Comparison of ENCODE assay signal across 9 cellular contexts in the genomic region with DNA sequence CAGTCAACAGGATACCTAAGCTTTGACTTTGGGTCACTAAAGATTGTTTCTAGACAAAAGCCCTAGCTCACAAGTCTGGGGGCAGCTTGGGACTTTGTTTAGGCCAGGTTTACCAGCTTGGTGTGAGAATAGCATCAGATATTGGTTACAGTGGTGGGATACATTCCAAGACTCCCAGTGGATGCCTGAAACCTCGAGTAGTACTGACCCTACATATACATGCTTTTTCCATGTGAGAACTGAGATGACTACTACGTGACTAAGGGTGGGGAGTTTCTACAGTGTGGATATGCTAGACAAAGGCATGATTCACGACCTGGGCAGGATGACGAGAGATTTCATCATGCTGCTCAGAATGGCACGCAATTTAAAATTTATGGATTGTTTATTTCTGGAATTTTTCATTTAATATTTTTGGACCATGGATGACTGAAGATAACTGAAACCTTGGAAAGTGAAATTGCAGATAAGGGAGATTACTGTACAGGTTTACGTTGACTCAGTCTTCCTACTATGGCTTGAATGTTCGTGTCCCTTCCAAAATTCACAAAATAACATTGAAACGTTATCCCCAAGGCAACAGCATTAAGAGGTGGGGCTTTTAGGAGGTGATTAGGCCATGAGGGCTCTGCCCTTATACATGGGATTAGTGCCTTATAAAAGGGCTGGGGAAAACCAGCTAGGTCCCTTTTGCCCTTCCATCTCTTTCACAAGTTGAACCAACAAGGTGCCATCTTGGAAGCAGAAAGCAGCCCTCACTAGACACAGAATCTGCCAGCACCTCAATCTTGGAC. TPM values are rescaled to one million over a fixed set of nuclear protein-coding genes. Genes with fewer than 3 reads are reported as not detected.
DNase-seq lines count a peak whose midpoint lies in the region; ATAC-seq and TF ChIP-seq lines count a peak whose summit lies in the region.
"Had no signal": no experiment of that assay in that cellular context is flagged by ENCODE, and none has a peak within 500 bp of the region (broad histone marks: within the 10 kb centered on the region; RNA-seq: fewer than 3 reads in every experiment).

No MANE protein-coding gene starts in this region.

- in situ Hi-C loops in mammary epithelial cell (cut with MboI; ENCODE audit: low sequenced_read_pairs in 2 of 2), result no loop called here

- H3K27me3 Mint-ChIP-seq in activated T-helper 1 cell treated with anti-CD3 and anti-CD28 coated beads, Interleukin-12 subunit alpha, Interleukin-12 subunit beta, Interleukin-2, Interleukin-4 antibody, amounts not matched to agents 30 ng/mL and 10 ng/mL and 1 ng/mL, durations not matched to agents 14 hours and 24 hours and 36 hours (ENCODE audit: insufficient read depth), result no peaks in the 10 kb centered on the region

- peaks cover 22% of the 10 kb centered on the region for H3K4me1 ChIP-seq in mammary epithelial cell (ENCODE audit: insufficient read depth, low read length)

- peak overlapping the region; percentile 37 for H3K9ac ChIP-seq in mammary epithelial cell (ENCODE audit: insufficient read depth, low read length)

- CTCF ChIA-PET in mammary epithelial cell (lab: Charles Lee; ENCODE audit: low non-redundant PET), result no interaction called here

- peaks cover 10% of the 10 kb centered on the region for H3K9me3 ChIP-seq in mammary epithelial cell (replicated peaks; ENCODE audit: insufficient read depth, low read length)

- H3K9me3 Mint-ChIP-seq in activated T-helper 1 cell treated with anti-CD3 and anti-CD28 coated beads, Interleukin-12 subunit alpha, Interleukin-12 subunit beta, Interleukin-2, Interleukin-4 antibody, amounts not matched to agents 30 ng/mL and 10 ng/mL and 1 ng/mL, durations not matched to agents 14 hours and 24 hours and 36 hours, result no peaks in the 10 kb centered on the region

- intact Hi-C loops in mammary epithelial cell (cut with micrococcal nuclease) (loop anchor here (2.0 to 5.0 kb wide), 5 partner anchors 77 to 435 kb away; no protein-coding TSS in a partner anchor), dorsolateral prefrontal cortex (cut with DNase I) (no loop called here)
- intact Hi-C loops in activated T-helper 1 cell treated with anti-CD3 and anti-CD28 coated beads, Interleukin-12 subunit alpha, Interleukin-12 subunit beta, Interleukin-2, Interleukin-4 antibody, amounts not matched to agents 30 ng/mL and 10 ng/mL and 1 ng/mL, durations not matched to agents 14 hours and 24 hours and 36 hours (cut with micrococcal nuclease), result no loop called here

- peak overlapping the region; percentile 79 for H2AFZ ChIP-seq in mammary epithelial cell (ENCODE audit: low read depth, low read length)

- no peak for TF ChIP-seq CTCF in mammary epithelial cell (conservative IDR thresholded peaks at IDR 0.05 in 1 of 2, IDR thresholded peaks at IDR 0.05 in 1 of 2; ENCODE audit: extremely low read depth in 1 of 2, insufficient read depth in 1 of 2, low read depth in 1 of 2, low read length in 2 of 2)
- TF ChIP-seq CTCF in dorsolateral prefrontal cortex (IDR thresholded peaks at IDR 0.05 in 54 of 56, conservative IDR thresholded peaks at IDR 0.05 in 2 of 56; ENCODE audit: low read depth in 1 of 56, partially characterized antibody in 56 of 56), result no peak

- no peak overlapping the region for H3K4me2 ChIP-seq in mammary epithelial cell (ENCODE audit: insufficient read depth, low read depth, low read length)

- ATAC-seq in HG03095 (IDR thresholded peaks at IDR 0.05; ENCODE audit: unreplicated experiment), result no peak
- ATAC-seq: naive thymus-derived CD8-positive, alpha-beta T cell had no signal

- no peaks in the 10 kb centered on the region for H4K20me1 ChIP-seq in mammary epithelial cell (ENCODE audit: insufficient read depth, low read length)

- WGBS in mammary epithelial cell (ENCODE audit: low coverage, missing lambda C conversion rate), result 18% methylated on average over 8 of the region's 8 CpGs

- no peak overlapping the region for H3K4me3 ChIP-seq in mammary epithelial cell (replicated peaks in 1 of 3; ENCODE audit: insufficient read depth in 1 of 3, low read depth in 2 of 3, low read length in 3 of 3)
- H3K4me3 ChIP-seq in dorsolateral prefrontal cortex, result no peak overlapping the region

- no TSS peak for BruUV-seq in mammary epithelial cell (replicated peaks; lab: Mats Ljungman, UMichigan)

- H3K4me3 Mint-ChIP-seq in activated T-helper 1 cell treated with anti-CD3 and anti-CD28 coated beads, Interleukin-12 subunit alpha, Interleukin-12 subunit beta, Interleukin-2, Interleukin-4 antibody, amounts not matched to agents 30 ng/mL and 10 ng/mL and 1 ng/mL, durations not matched to agents 14 hours and 24 hours and 36 hours, result no peak overlapping the region
- H3K4me3 Mint-ChIP-seq: naive thymus-derived CD8-positive, alpha-beta T cell had no signal

- no peaks in the 10 kb centered on the region for H3K79me2 ChIP-seq in mammary epithelial cell (ENCODE audit: insufficient read depth, low read length)

- H3K36me3 ChIP-seq in mammary epithelial cell (ENCODE audit: insufficient read depth, low read length), result no peaks in the 10 kb centered on the region

- no peaks in the 10 kb centered on the region for H3K4me1 Mint-ChIP-seq in activated T-helper 1 cell treated with anti-CD3 and anti-CD28 coated beads, Interleukin-12 subunit alpha, Interleukin-12 subunit beta, Interleukin-2, Interleukin-4 antibody, amounts not matched to agents 30 ng/mL and 10 ng/mL and 1 ng/mL, durations not matched to agents 14 hours and 24 hours and 36 hours (ENCODE audit: low read depth)

- no peaks in the 10 kb centered on the region for H3K27me3 ChIP-seq in mammary epithelial cell (ENCODE audit: insufficient read depth, low read length)
- peaks cover 0 to 58% (median 8%) of the 10 kb centered on the region in 45 donors for H3K27me3 ChIP-seq in dorsolateral prefrontal cortex

- no peaks in the 10 kb centered on the region for H3K36me3 Mint-ChIP-seq in activated T-helper 1 cell treated with anti-CD3 and anti-CD28 coated beads, Interleukin-12 subunit alpha, Interleukin-12 subunit beta, Interleukin-2, Interleukin-4 antibody, amounts not matched to agents 30 ng/mL and 10 ng/mL and 1 ng/mL, durations not matched to agents 14 hours and 24 hours and 36 hours (ENCODE audit: low read depth)
- H3K36me3 Mint-ChIP-seq: naive thymus-derived CD8-positive, alpha-beta T cell had no signal

- DNase-seq in AG20443 (ENCODE audit: low spot score), result peak; percentile 82
- peak; percentile 75 for DNase-seq in LoVo (ENCODE audit: low spot score)
- DNase-seq in mammary epithelial cell, result peak; percentile 99
- peak; percentile 63 to 96 for DNase-seq in lung microvascular endothelial cell (ENCODE audit: low read depth in 2 of 2)
- DNase-seq in dorsolateral prefrontal cortex, result no peak
- no peak for DNase-seq in activated CD4-positive, alpha-beta T cell treated with anti-CD3 and anti-CD28 coated beads for 48 hours
- no peak for DNase-seq in activated T-helper 1 cell treated with anti-CD3 and anti-CD28 coated beads, Interleukin-12 subunit alpha, Interleukin-12 subunit beta, Interleukin-2, Interleukin-4 antibody, amounts not matched to agents 30 ng/mL and 10 ng/mL and 1 ng/mL, durations not matched to agents 14 hours and 24 hours and 36 hours (ENCODE audit: low spot score)
- DNase-seq: naive thymus-derived CD8-positive, alpha-beta T cell had no signal

- no peak overlapping the region for H3K27ac Mint-ChIP-seq in activated T-helper 1 cell treated with anti-CD3 and anti-CD28 coated beads, Interleukin-12 subunit alpha, Interleukin-12 subunit beta, Interleukin-2, Interleukin-4 antibody, amounts not matched to agents 30 ng/mL and 10 ng/mL and 1 ng/mL, durations not matched to agents 14 hours and 24 hours and 36 hours
- H3K27ac Mint-ChIP-seq: naive thymus-derived CD8-positive, alpha-beta T cell had no signal

- peak overlapping the region; percentile 99 for H3K27ac ChIP-seq in mammary epithelial cell (ENCODE audit: insufficient read depth, low read depth, low read length)
- H3K27ac ChIP-seq in dorsolateral prefrontal cortex, result no peak overlapping the region

- dilution Hi-C loops in mammary epithelial cell (cut with HindIII; ENCODE audit: low sequenced_read_pairs), result loop anchor here (5.0 kb wide), 1 partner anchor 94 kb away; no protein-coding TSS in a partner anchor

RNA-seq across cellular contexts. Expression of gene CTAGE1, which starts 50.2 kb away (rescaled TPM):
- total RNA-seq in mammary epithelial cell (not detected), lung microvascular endothelial cell (not detected in 2 replicates), dorsolateral prefrontal cortex (not detected)
- polyA plus RNA-seq in mammary epithelial cell, result not detected
- polyA minus RNA-seq in mammary epithelial cell, result not detected
- total RNA-seq in activated T-helper 1 cell treated with anti-CD3 and anti-CD28 coated beads, Interleukin-12 subunit alpha, Interleukin-12 subunit beta, Interleukin-2, Interleukin-4 antibody, amounts not matched to agents 30 ng/mL and 10 ng/mL and 1 ng/mL, durations not matched to agents 14 hours and 24 hours and 36 hours, result not detected in 2 replicates
- total RNA-seq: naive thymus-derived CD8-positive, alpha-beta T cell had no signal
- polyA plus RNA-seq: naive thymus-derived CD8-positive, alpha-beta T cell had no signal

Comparison
In these comparisons a context has a peak if more than half of its experiments do, and no peak if none do; other contexts are left out.
1. DNase-seq: peak in AG20443 (single experiment), LoVo (single experiment), mammary epithelial cell (single experiment) and lung microvascular endothelial cell (2 of 2); none in dorsolateral prefrontal cortex (0 of 10), activated CD4-positive, alpha-beta T cell treated with anti-CD3 and anti-CD28 coated beads for 48 hours (single experiment) and activated T-helper 1 cell treated with anti-CD3 and anti-CD28 coated beads, Interleukin-12 subunit alpha, Interleukin-12 subunit beta, Interleukin-2, Interleukin-4 antibody, amounts not matched to agents 30 ng/mL and 10 ng/mL and 1 ng/mL, durations not matched to agents 14 hours and 24 hours and 36 hours (single experiment).